In the genomic region with DNA sequence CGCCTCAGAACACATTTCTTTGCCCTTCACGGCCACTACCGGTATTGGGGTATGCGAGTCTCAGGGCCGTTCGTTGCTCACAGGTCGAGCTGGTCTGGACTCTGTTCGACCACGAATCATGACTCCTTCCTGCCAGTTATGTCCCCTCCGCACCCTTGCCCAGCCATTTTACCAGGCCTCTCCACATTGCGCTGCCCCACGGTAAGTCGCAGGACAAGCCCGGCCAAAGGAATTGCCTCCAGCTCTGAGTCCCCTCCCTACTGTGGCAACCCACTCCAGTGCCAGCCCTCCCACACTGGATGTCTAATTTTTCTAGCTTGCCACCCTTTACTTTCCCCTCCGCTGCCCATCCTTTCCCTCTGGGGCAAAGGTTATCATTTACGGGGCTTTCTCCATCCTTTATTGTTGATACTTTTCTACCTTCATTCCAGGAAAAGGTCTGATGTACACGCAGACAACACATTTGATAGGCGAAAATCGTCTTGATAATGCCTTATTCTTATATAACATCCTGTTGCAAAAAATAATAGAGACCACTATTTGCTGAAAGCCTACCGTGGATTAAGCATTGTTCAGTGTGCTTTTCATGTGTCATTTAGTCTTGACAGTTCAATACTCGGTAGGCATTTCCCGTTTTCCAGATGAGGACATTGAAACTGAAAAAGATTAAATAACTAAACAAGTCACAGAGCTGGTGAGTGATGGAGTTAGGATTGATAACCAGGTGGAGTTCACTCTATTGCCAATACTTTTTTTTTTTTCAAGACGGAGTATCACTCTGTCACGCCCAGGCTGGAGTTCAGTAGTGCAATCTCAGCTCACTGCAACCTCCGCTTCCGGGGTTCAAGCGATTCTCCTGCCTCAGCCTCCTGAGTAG, we compare ENCODE assay signal across 9 cellular contexts. TPM values are rescaled to one million over a fixed set of nuclear protein-coding genes. Genes with fewer than 3 reads are reported as not detected.
A peak's percentile ranks its signal among the peaks of the same experiment; 100 is the strongest.
DNase-seq lines count a peak whose midpoint lies in the region; ATAC-seq, FAIRE-seq and TF ChIP-seq lines count a peak whose summit lies in the region.
"Had no signal": no experiment of that assay in that cellular context is flagged by ENCODE, and none has a peak within 500 bp of the region (broad histone marks: within the 10 kb centered on the region; RNA-seq: fewer than 3 reads in every experiment).

No MANE protein-coding gene starts in this region.

- peak overlapping the region; percentile 60 for H2AFZ ChIP-seq in H1 (ENCODE audit: low read length)

- peaks cover 20 to 32% (median 23%) of the 10 kb centered on the region in 4 experiments for H3K36me3 ChIP-seq in H1 (ENCODE audit: control insufficient read depth in 2 of 4, insufficient read depth in 4 of 4, low read length in 3 of 4)
- H3K36me3 ChIP-seq in muscle layer of colon (ENCODE audit: insufficient read depth, low read length), result peaks cover 23% of the 10 kb centered on the region

- H3K9ac ChIP-seq in H1 (replicated peaks in 1 of 4; ENCODE audit: extremely low read depth in 1 of 4, low read depth in 3 of 4, low read length in 3 of 4), result peak overlapping the region; percentile 68 to 98 (median 91)
- peak overlapping the region; percentile 96 for H3K9ac ChIP-seq in muscle layer of colon (ENCODE audit: low read length)

- peak overlapping the region; percentile 82 for H2BK12ac ChIP-seq in H1 (ENCODE audit: low read depth, low read length)

- FAIRE-seq in H1 (lab: Jason Lieb, UNC) (no peak), urothelium cell line (lab: Jason Lieb, UNC) (no peak)
- FAIRE-seq: colon had no signal

- peak overlapping the region; percentile 96 for H2BK5ac ChIP-seq in H1 (ENCODE audit: low read depth, low read length)

- peak in 3 of 4 experiments; percentile 4 to 28 (median 24) for DNase-seq in activated CD4-positive, CD25-positive, alpha-beta regulatory T cell (lab: John Stamatoyannopoulos, UW)
- DNase-seq in activated CD4-positive, CD25-positive, alpha-beta regulatory T cell treated with anti-CD3 and anti-CD28 coated beads, Interleukin-2, amount 50 U/mL, for 72 hours, result no peak
- DNase-seq in H1 (ENCODE audit: low read depth in 1 of 2, low spot score in 2 of 2) (no peak), urothelium cell line (ENCODE audit: low spot score) (peak; percentile 16), NCI-H1436 treated with DMSO at 0.1 percent for 48 hours (lab: John Stamatoyannopoulos, UW) (no peak)

- peak overlapping the region; percentile 94; the same call in 1 of the 2 replicates for H2AK5ac ChIP-seq in H1 (ENCODE audit: low read depth, low read length)

- POLR2A ChIA-PET in H1 (lab: Charles Lee; ENCODE audit: partially characterized antibody), result interaction anchor here (0.9 to 3.8 kb wide), 34 partner anchors 9 to 402 kb away, joined by 3 to 24 read pairs (median 6); partner anchors contain the start of genes ARPC5L, GAPVD1, RABEPK and RPL35

- H2BK120ac ChIP-seq in H1 (replicated peaks; ENCODE audit: low read depth, low read length), result peak overlapping the region; percentile 96

- no peak for TF ChIP-seq EP300 in H1 (IDR thresholded peaks at IDR 0.05; ENCODE audit: borderline replicate concordance in 1 of 2, low read depth in 2 of 2, low read length in 2 of 2)

- peak overlapping the region; percentile 98 for H4K5ac ChIP-seq in H1 (ENCODE audit: insufficient read length, low read depth, low read length)

- CTCF ChIA-PET in H1 (lab: Charles Lee; ENCODE audit: partially characterized antibody), result interaction anchor here (1.2 to 2.0 kb wide), 3 partner anchors 14 to 133 kb away, joined by 5 to 8 read pairs (median 6); no protein-coding TSS in a partner anchor

- ATAC-seq in HG02884 (IDR thresholded peaks at IDR 0.05; ENCODE audit: unreplicated experiment), result peak; percentile 4
- ATAC-seq in SK-N-SH treated with all-trans-retinoic acid at 6 μM for 48 hours, result peak; percentile 24

- H4K8ac ChIP-seq in H1 (ENCODE audit: extremely low read depth, insufficient read depth, low read length), result peak overlapping the region; percentile 94; the same call in 1 of the 2 replicates

- peak overlapping the region; percentile 86 to 89 for H3K4me2 ChIP-seq in H1 (ENCODE audit: insufficient read depth in 1 of 2, low read depth in 2 of 2, low read length in 2 of 2)

- no peak overlapping the region for H2BK15ac ChIP-seq in H1 (ENCODE audit: low read length)

- peak overlapping the region; percentile 98 for H3K14ac ChIP-seq in H1 (ENCODE audit: insufficient read length)

- no peak overlapping the region for H3K23ac ChIP-seq in H1 (ENCODE audit: insufficient read length)

- H3K79me1 ChIP-seq in H1 (ENCODE audit: low read depth, low read length), result 0 out of 2 replicates have a peak, but pooled peaks cover 3% of the 10 kb centered on the region

- H3K4me1 ChIP-seq in H1 (replicated peaks in 1 of 4; ENCODE audit: control insufficient read depth in 3 of 4, insufficient read depth in 4 of 4, low read length in 3 of 4) (peaks cover 0 to 6% (median under 1%) of the 10 kb centered on the region in 4 experiments; a peak in 1 of 7 replicates), muscle layer of colon (ENCODE audit: insufficient read depth, low read length) (peaks cover 36% of the 10 kb centered on the region)

- TF ChIP-seq RAD21 in H1 (IDR thresholded peaks at IDR 0.05 in 1 of 2, conservative IDR thresholded peaks at IDR 0.05 in 1 of 2; ENCODE audit: low read depth in 2 of 2, low read length in 2 of 2), result no peak

- H3K56ac ChIP-seq in H1 (replicated peaks; ENCODE audit: insufficient read length, low read depth, low read length), result peak overlapping the region; percentile 99

- peak overlapping the region; percentile 42 for H3K18ac ChIP-seq in H1 (ENCODE audit: extremely low read depth, low read length)

- H3K23me2 ChIP-seq in H1 (ENCODE audit: low read depth, low read length), result peaks cover 9% of the 10 kb centered on the region; the same call in 1 of the 2 replicates

- WGBS in H1 (ENCODE audit: extremely low coverage in 1 of 2, insufficient coverage in 1 of 2, insufficient read length in 1 of 2, insufficient replicate concordance in 2 of 2, low coverage in 1 of 2, low lambda C conversion rate in 2 of 2, missing lambda C conversion rate in 1 of 2), 2 experiments, result 43% methylated on average over 27 of the region's 27 CpGs; no CpG with 5 or more reads in 1 of the 2 experiments

- no peak for TF ChIP-seq POLR2A in H1 (IDR thresholded peaks at IDR 0.05; ENCODE audit: control extremely low read depth in 1 of 2, low read depth in 2 of 2, low read length in 2 of 2)

- H3K27me3 ChIP-seq in H1 (replicated peaks in 1 of 4; ENCODE audit: control insufficient read depth in 3 of 4, extremely low read depth in 1 of 4, insufficient read depth in 3 of 4, low read length in 3 of 4) (peaks cover 0 to 2% (median 0%) of the 10 kb centered on the region in 4 experiments; a peak in 1 of 7 replicates), muscle layer of colon (ENCODE audit: control insufficient read depth in 1 of 2, insufficient read depth in 2 of 2, low read length in 2 of 2) (no peaks in the 10 kb centered on the region)

- H4K20me1 ChIP-seq in H1 (replicated peaks in 1 of 2; ENCODE audit: control insufficient read depth in 1 of 2, insufficient read depth in 2 of 2, low read length in 2 of 2), result peaks cover 0 to 14% of the 10 kb centered on the region in 2 experiments

- peak overlapping the region; percentile 100 for H3K4ac ChIP-seq in H1 (replicated peaks; ENCODE audit: insufficient read length, low read depth, low read length)

- H4K91ac ChIP-seq in H1 (replicated peaks; ENCODE audit: insufficient read length, low read length), result peak overlapping the region; percentile 99

- H3K79me2 ChIP-seq in H1 (ENCODE audit: control insufficient read depth in 1 of 2, insufficient read depth in 2 of 2, low read length in 2 of 2), result peaks cover 7 to 33% of the 10 kb centered on the region in 2 experiments

- no peak for TF ChIP-seq CTCF in H1 (IDR thresholded peaks at IDR 0.05; ENCODE audit: control extremely low read depth in 1 of 3, insufficient read depth in 1 of 3, low read depth in 1 of 3, low read length in 3 of 3)

- H2BK20ac ChIP-seq in H1 (ENCODE audit: low read length), result no peak overlapping the region

- peak overlapping the region; percentile 91 for H3K27ac ChIP-seq in H1 (ENCODE audit: low read depth, low read length)
- peak overlapping the region; percentile 98 for H3K27ac ChIP-seq in muscle layer of colon (ENCODE audit: low read depth, low read length)

- peak overlapping the region; percentile 75 to 100 (median 90) for H3K4me3 ChIP-seq in H1 (ENCODE audit: extremely low read depth in 1 of 4, insufficient read depth in 2 of 4, low read depth in 3 of 4, low read length in 4 of 4)
- peak overlapping the region; percentile 67 to 91 for H3K4me3 ChIP-seq in muscle layer of colon (ENCODE audit: low read depth in 1 of 2, low read length in 2 of 2)

- H3K9me3 ChIP-seq in H1 (ENCODE audit: insufficient read depth in 2 of 2, low read depth in 1 of 2, low read length in 1 of 2) (no peaks in the 10 kb centered on the region), muscle layer of colon (ENCODE audit: low read length) (no peaks in the 10 kb centered on the region)

RNA-seq across cellular contexts. Expression of gene HSPA5, which starts 1.0 kb away (rescaled TPM):
- 352 and 354 TPM in 2 replicates for total RNA-seq in H1 (2021; fragmentation: NEBNext Ultra II Directional; extraction: Animal tissue kit (Norgen Biotek cat#: 25700))
- 78.0 and 91.3 TPM in 2 replicates for polyA plus RNA-seq in H1 (2011; rRNA removed)
- 128 TPM for polyA plus RNA-seq in H1 (2011; cell fraction: cytosol; rRNA removed)
- polyA plus RNA-seq in H1 (2011; cell fraction: nucleus; rRNA removed), result 96.8 TPM
- polyA plus RNA-seq in H1 (2012, experiment 1 of 2), result 251 to 360 TPM (median 281 TPM) in 4 replicates
- 57.3 TPM for polyA plus RNA-seq in H1 (2012, experiment 2 of 2)
- polyA plus RNA-seq in H1 (2013, experiment 1 of 2), result 516 TPM
- polyA plus RNA-seq in H1 (2013, experiment 2 of 2), result 503 TPM
- polyA minus RNA-seq in H1 (2011; rRNA and poly(A)+ RNA removed), result 106 and 124 TPM in 2 replicates
- polyA minus RNA-seq in H1 (2011; cell fraction: cytosol; rRNA and poly(A)+ RNA removed), result 124 TPM
- 63.5 TPM for polyA minus RNA-seq in H1 (2011; cell fraction: nucleus; rRNA and poly(A)+ RNA removed)

RNA-seq across cellular contexts. Expression of gene GAPVD1, which starts 19.5 kb away (rescaled TPM):
- 36.3 and 40.5 TPM in 2 replicates for total RNA-seq in H1 (2021; fragmentation: NEBNext Ultra II Directional; extraction: Animal tissue kit (Norgen Biotek cat#: 25700))
- 5.2 and 5.5 TPM in 2 replicates for polyA plus RNA-seq in H1 (2011; rRNA removed)
- polyA plus RNA-seq in H1 (2011; cell fraction: cytosol; rRNA removed), result 7.9 TPM
- 11.0 TPM for polyA plus RNA-seq in H1 (2011; cell fraction: nucleus; rRNA removed)
- 11.6 to 19.7 TPM (median 14.1 TPM) in 4 replicates for polyA plus RNA-seq in H1 (2012, experiment 1 of 2)
- polyA plus RNA-seq in H1 (2012, experiment 2 of 2), result 0.73 TPM
- 15.9 TPM for polyA plus RNA-seq in H1 (2013, experiment 1 of 2)
- 13.7 TPM for polyA plus RNA-seq in H1 (2013, experiment 2 of 2)
- polyA minus RNA-seq in H1 (2011; rRNA and poly(A)+ RNA removed), result 28.5 and 39.3 TPM in 2 replicates
- 23.9 TPM for polyA minus RNA-seq in H1 (2011; cell fraction: cytosol; rRNA and poly(A)+ RNA removed)
- polyA minus RNA-seq in H1 (2011; cell fraction: nucleus; rRNA and poly(A)+ RNA removed), result 26.8 TPM

RNA-seq across cellular contexts. Expression of gene RABEPK, which starts 41.8 kb away (rescaled TPM):
- 32.6 and 34.3 TPM in 2 replicates for total RNA-seq in H1 (2021; fragmentation: NEBNext Ultra II Directional; extraction: Animal tissue kit (Norgen Biotek cat#: 25700))
- polyA plus RNA-seq in H1 (2011; rRNA removed), result 25.4 and 26.3 TPM in 2 replicates
- 34.1 TPM for polyA plus RNA-seq in H1 (2011; cell fraction: cytosol; rRNA removed)
- 21.3 TPM for polyA plus RNA-seq in H1 (2011; cell fraction: nucleus; rRNA removed)
- polyA plus RNA-seq in H1 (2012, experiment 1 of 2), result 35.3 to 41.9 TPM (median 38.1 TPM) in 4 replicates
- 45.9 TPM for polyA plus RNA-seq in H1 (2012, experiment 2 of 2)
- 20.6 TPM for polyA plus RNA-seq in H1 (2013, experiment 1 of 2)
- polyA plus RNA-seq in H1 (2013, experiment 2 of 2), result 22.0 TPM
- 23.2 and 25.1 TPM in 2 replicates for polyA minus RNA-seq in H1 (2011; rRNA and poly(A)+ RNA removed)
- polyA minus RNA-seq in H1 (2011; cell fraction: cytosol; rRNA and poly(A)+ RNA removed), result 9.4 TPM
- polyA minus RNA-seq in H1 (2011; cell fraction: nucleus; rRNA and poly(A)+ RNA removed), result 10.3 TPM

RNA-seq across cellular contexts. Expression of gene PPP6C, which starts 52.5 kb away (rescaled TPM):
- total RNA-seq in H1 (2021; fragmentation: NEBNext Ultra II Directional; extraction: Animal tissue kit (Norgen Biotek cat#: 25700)), result 50.0 and 52.3 TPM in 2 replicates
- polyA plus RNA-seq in H1 (2011; rRNA removed), result 14.2 and 22.8 TPM in 2 replicates
- 25.8 TPM for polyA plus RNA-seq in H1 (2011; cell fraction: cytosol; rRNA removed)
- 3.5 TPM for polyA plus RNA-seq in H1 (2011; cell fraction: nucleus; rRNA removed)
- 20.0 to 39.4 TPM (median 23.2 TPM) in 4 replicates for polyA plus RNA-seq in H1 (2012, experiment 1 of 2)
- polyA plus RNA-seq in H1 (2012, experiment 2 of 2), result 9.8 TPM
- 27.1 TPM for polyA plus RNA-seq in H1 (2013, experiment 1 of 2)
- polyA plus RNA-seq in H1 (2013, experiment 2 of 2), result 26.8 TPM
- polyA minus RNA-seq in H1 (2011; rRNA and poly(A)+ RNA removed), result 28.8 and 31.8 TPM in 2 replicates
- 21.6 TPM for polyA minus RNA-seq in H1 (2011; cell fraction: cytosol; rRNA and poly(A)+ RNA removed)
- polyA minus RNA-seq in H1 (2011; cell fraction: nucleus; rRNA and poly(A)+ RNA removed), result 12.7 TPM

Comparison
In these comparisons a context has a peak if more than half of its experiments do, and no peak if none do; other contexts are left out.
1. DNase-seq: peak in activated CD4-positive, CD25-positive, alpha-beta regulatory T cell (3 of 4) and urothelium cell line (single experiment); none in activated CD4-positive, CD25-positive, alpha-beta regulatory T cell treated with anti-CD3 and anti-CD28 coated beads, Interleukin-2, amount 50 U/mL, for 72 hours (single experiment), H1 (0 of 2) and NCI-H1436 treated with DMSO at 0.1 percent for 48 hours (single experiment).